ENCODE assay signal across 8 cellular contexts in genomic region chr2:234496835-234497591, GRCh38. TPM values are rescaled to one million over a fixed set of nuclear protein-coding genes. Genes with fewer than 3 reads are reported as not detected.
DNase-seq lines count a peak whose midpoint lies in the region; FAIRE-seq and TF ChIP-seq lines count a peak whose summit lies in the region.

ARL4C (minus strand) TSS chr2:234497081; CDS start chr2:234496586, 495 bp downstream.

- no peak for FAIRE-seq in H54 (lab: Jason Lieb, UNC)

- TF ChIP-seq POLR2A in H54 (IDR thresholded peaks at IDR 0.05; ENCODE audit: low read depth, low read length) = peak; percentile 77

- H4K20me1 ChIP-seq in MM.1S (ENCODE audit: insufficient read depth, low read length) (no peaks in the 10 kb centered on the region), mammary epithelial cell (ENCODE audit: insufficient read depth, low read length) (no peaks in the 10 kb centered on the region)

- H3K4me3 ChIP-seq in MM.1S (ENCODE audit: low read length) (peak within 1 kb of the TSS; percentile 80), mammary epithelial cell (replicated peaks in 1 of 3; ENCODE audit: insufficient read depth in 1 of 3, low read depth in 2 of 3, low read length in 3 of 3) (peak within 1 kb of the TSS; percentile 86 to 99 (median 97)), skeletal muscle tissue (ENCODE audit: low read length in 3 of 3) (peak within 1 kb of the TSS; percentile 71 to 93 (median 85))

- WGBS in mammary epithelial cell (ENCODE audit: low coverage, missing lambda C conversion rate) = no CpG with 5 or more reads among the region's 100 CpGs

- H3K4me2 ChIP-seq in MM.1S (ENCODE audit: low read depth, low read length) (peak within 1 kb of the TSS; percentile 69), mammary epithelial cell (ENCODE audit: insufficient read depth, low read depth, low read length) (peak within 1 kb of the TSS; percentile 96)

- no TSS peak for BruUV-seq in mammary epithelial cell (replicated peaks; lab: Mats Ljungman, UMichigan)

- H3K9me2 ChIP-seq in MM.1S (replicated peaks; ENCODE audit: insufficient read depth, low read length) = no peaks in the 10 kb centered on the region

- CTCF ChIA-PET in mammary epithelial cell (lab: Charles Lee; ENCODE audit: low non-redundant PET) = interaction anchor here (0.6 to 0.7 kb wide), 3 partner anchors 64 to 541 kb away, joined by 5 to 7 read pairs (median 6); no protein-coding TSS in a partner anchor

- no peak for TF ChIP-seq CTCF in MM.1S (IDR thresholded peaks at IDR 0.05; ENCODE audit: low read length)
- TF ChIP-seq CTCF in mammary epithelial cell (conservative IDR thresholded peaks at IDR 0.05 in 1 of 2, IDR thresholded peaks at IDR 0.05 in 1 of 2; ENCODE audit: extremely low read depth in 1 of 2, insufficient read depth in 1 of 2, low read depth in 1 of 2, low read length in 2 of 2) = peak in 1 of 2 donors; percentile 2

- H3K9me3 ChIP-seq in MM.1S (replicated peaks; ENCODE audit: insufficient read depth, low read length) (no peaks in the 10 kb centered on the region), mammary epithelial cell (replicated peaks; ENCODE audit: insufficient read depth, low read length) (no peaks in the 10 kb centered on the region), skeletal muscle tissue (ENCODE audit: control insufficient read depth in 3 of 3, low read length in 3 of 3) (no peaks in the 10 kb centered on the region)

- peaks cover 6% of the 10 kb centered on the region; the same call in 1 of the 2 replicates for H3F3A ChIP-seq in MM.1S (ENCODE audit: insufficient read depth, low read length)

- H3K27me3 ChIP-seq in MM.1S (replicated peaks; ENCODE audit: insufficient read depth, low read length) (no peaks in the 10 kb centered on the region), mammary epithelial cell (ENCODE audit: insufficient read depth, low read length) (no peaks in the 10 kb centered on the region), skeletal muscle tissue (ENCODE audit: control insufficient read depth in 3 of 3, insufficient read depth in 3 of 3, low read length in 3 of 3) (peaks cover 6 to 15% (median 8%) of the 10 kb centered on the region in 3 donors)

- H3K4me1 ChIP-seq in MM.1S (ENCODE audit: low read length) = peaks cover 12% of the 10 kb centered on the region
- H3K4me1 ChIP-seq in mammary epithelial cell (ENCODE audit: insufficient read depth, low read length) = peaks cover 25% of the 10 kb centered on the region
- peaks cover 14 to 17% (median 15%) of the 10 kb centered on the region in 3 donors for H3K4me1 ChIP-seq in skeletal muscle tissue (ENCODE audit: control insufficient read depth in 3 of 3, insufficient read depth in 3 of 3, low read length in 3 of 3)

- H3K36me3 ChIP-seq in MM.1S (replicated peaks; ENCODE audit: insufficient read depth, low read length) = no peaks in the 10 kb centered on the region
- peaks cover 13% of the 10 kb centered on the region for H3K36me3 ChIP-seq in mammary epithelial cell (ENCODE audit: insufficient read depth, low read length)
- no peaks in the 10 kb centered on the region for H3K36me3 ChIP-seq in skeletal muscle tissue (ENCODE audit: control insufficient read depth in 3 of 3, insufficient read depth in 3 of 3, low read length in 3 of 3)

- intact Hi-C loops in mammary epithelial cell (cut with micrococcal nuclease) = loop anchor here (1.0 to 10.0 kb wide), 3 partner anchors 132 to 239 kb away; no protein-coding TSS in a partner anchor

- in situ Hi-C loops in mammary epithelial cell (cut with MboI; ENCODE audit: low sequenced_read_pairs in 2 of 2) = loop anchor here (5.0 to 25.0 kb wide), 5 partner anchors 190 to 365 kb away; no protein-coding TSS in a partner anchor

- H3K9ac ChIP-seq in MM.1S (ENCODE audit: low read length) (peak within 1 kb of the TSS; percentile 67), mammary epithelial cell (ENCODE audit: insufficient read depth, low read length) (peak within 1 kb of the TSS; percentile 96), skeletal muscle tissue (ENCODE audit: low read depth in 1 of 3, low read length in 3 of 3) (peak within 1 kb of the TSS; percentile 64 to 82 (median 66))

- H3K27ac ChIP-seq in MM.1S (ENCODE audit: low read length) (peak within 1 kb of the TSS; percentile 55; the same call in 1 of the 2 replicates), mammary epithelial cell (ENCODE audit: insufficient read depth, low read depth, low read length) (peak within 1 kb of the TSS; percentile 92), skeletal muscle tissue (ENCODE audit: low read depth, low read length) (peak within 1 kb of the TSS; percentile 54)

- dilution Hi-C loops in mammary epithelial cell (cut with HindIII; ENCODE audit: low sequenced_read_pairs) = no loop called here

- H2AFZ ChIP-seq in MM.1S (ENCODE audit: low read length) = peak within 1 kb of the TSS; percentile 65
- H2AFZ ChIP-seq in mammary epithelial cell (ENCODE audit: low read depth, low read length) = peak within 1 kb of the TSS; percentile 74

- DNase-seq in GM03348 (ENCODE audit: low spot score) (peak; percentile 96), H54 (ENCODE audit: insufficient read length, low spot score) (peak; percentile 75), MM.1S (no peak), UCSD-AML1 (lab: John Stamatoyannopoulos, UW; ENCODE audit: unreplicated experiment) (peak; percentile 42), mammary epithelial cell (peak; percentile 80), iPS-NIHi11 (ENCODE audit: low spot score) (peak; percentile 90), HPDE6-E6E7 (ENCODE audit: extremely low spot score) (no peak)

- peaks cover 43% of the 10 kb centered on the region for H3K79me2 ChIP-seq in MM.1S (ENCODE audit: low read length)
- H3K79me2 ChIP-seq in mammary epithelial cell (ENCODE audit: insufficient read depth, low read length) = peaks cover 48% of the 10 kb centered on the region

RNA-seq across cellular contexts. Expression of gene ARL4C, which starts in this region (rescaled TPM):
- total RNA-seq in mammary epithelial cell = 10 to 100 TPM; 94.2 to 98.9 TPM
- 64.9 TPM for polyA plus RNA-seq in mammary epithelial cell
- 59.3 TPM for polyA minus RNA-seq in mammary epithelial cell
- total RNA-seq in skeletal muscle tissue = 2.6 TPM

Comparison
In these comparisons a context has a peak if more than half of its experiments do, and no peak if none do; other contexts are left out.
1. RNA of gene ARL4C (total RNA-seq): 94.2 to 98.9 TPM in mammary epithelial cell; 2.6 TPM in skeletal muscle tissue (single experiment); every median in the first group is over 10 times any median in the second.
2. DNase-seq: peak in GM03348 (single experiment), H54 (single experiment), UCSD-AML1 (single experiment), mammary epithelial cell (single experiment) and iPS-NIHi11 (single experiment); none in MM.1S (single experiment) and HPDE6-E6E7 (single experiment).
3. Peak in every context shown above with its lines, with median percentiles within 50 percentile points of each other: H3K27ac ChIP-seq, H3K4me3 ChIP-seq and H3K9ac ChIP-seq.